16 cellular contexts compared by ENCODE assay signal in the genomic region with DNA sequence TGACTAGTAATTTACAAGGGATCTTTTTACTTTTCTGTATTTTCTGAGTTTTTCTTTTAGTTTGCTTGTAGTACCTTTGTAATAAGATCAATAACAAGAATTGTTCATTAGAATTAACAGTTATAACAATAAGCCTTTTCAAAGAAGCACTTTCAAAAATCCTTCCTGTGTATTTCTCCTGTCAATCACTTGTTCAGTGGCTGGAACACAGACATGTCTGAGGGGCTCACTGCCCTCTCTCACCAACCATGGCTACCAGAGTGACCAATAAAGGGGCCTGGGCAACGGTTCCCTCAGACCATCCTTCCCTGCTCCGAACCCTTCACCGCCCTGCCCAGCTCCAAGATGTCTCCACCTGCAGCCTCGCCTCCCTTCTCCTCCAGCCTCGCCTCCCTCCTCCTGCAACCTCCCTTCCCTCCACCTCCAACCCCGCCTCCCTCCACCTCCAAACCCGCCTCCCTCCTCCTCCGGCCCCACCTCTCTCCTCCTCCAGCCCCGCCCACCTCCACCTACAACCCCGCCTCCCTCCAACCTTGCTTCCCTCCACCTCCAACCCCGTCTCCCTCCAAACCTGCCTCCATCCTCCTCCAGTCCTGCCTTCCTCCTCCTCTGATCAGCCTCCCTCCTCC.
DNase-seq lines count a peak whose midpoint lies in the region; ATAC-seq and TF ChIP-seq lines count a peak whose summit lies in the region.
"Had no signal": no experiment of that assay in that cellular context is flagged by ENCODE, and none has a peak within 500 bp of the region (broad histone marks: within the 10 kb centered on the region; RNA-seq: fewer than 3 reads in every experiment).

No MANE protein-coding gene starts in this region.

- no peaks in the 10 kb centered on the region for H3K9me3 ChIP-seq in mesenchymal stem cell (ENCODE audit: control insufficient read depth, low read length)
- H3K9me3 ChIP-seq: upper lobe of right lung had no signal

- H3K14ac ChIP-seq in mesenchymal stem cell (ENCODE audit: low read length in 2 of 2) = peak overlapping the region in 1 of 2 experiments; percentile 87

- peak overlapping the region in 1 of 2 experiments; percentile 87 for H3K4ac ChIP-seq in mesenchymal stem cell (ENCODE audit: low read depth in 1 of 2, low read length in 2 of 2)

- no peak overlapping the region for H3K4me2 ChIP-seq in mesenchymal stem cell (ENCODE audit: low read length, poor library complexity, severe bottlenecking)

- peak overlapping the region; percentile 84 for H2BK15ac ChIP-seq in mesenchymal stem cell (ENCODE audit: low read depth, poor library complexity, severe bottlenecking)

- H2AFZ ChIP-seq in mesenchymal stem cell (ENCODE audit: low read depth, low read length) = no peak overlapping the region

- peaks cover 0 to 15% of the 10 kb centered on the region in 2 experiments for H3K27me3 ChIP-seq in mesenchymal stem cell (ENCODE audit: control insufficient read depth in 1 of 2, insufficient read depth in 1 of 2, low read length in 2 of 2)
- H3K27me3 ChIP-seq: upper lobe of right lung had no signal

- H3K18ac ChIP-seq in mesenchymal stem cell (ENCODE audit: low read depth in 1 of 2, low read length in 2 of 2) = peak overlapping the region; percentile 83 to 95

- peak overlapping the region; percentile 86 for H2BK120ac ChIP-seq in mesenchymal stem cell (ENCODE audit: low read depth, low read length)

- WGBS in mesenchymal stem cell = 94% methylated on average over 11 of the region's 11 CpGs

- DNase-seq in DMS 273 (lab: John Stamatoyannopoulos, UW; ENCODE audit: unreplicated experiment) = peak; percentile 32
- no peak for DNase-seq in DMS 273 treated with DMSO at 0.1 percent for 48 hours (lab: John Stamatoyannopoulos, UW)
- DNase-seq in HK-2 (ENCODE audit: unreplicated experiment) = peak; percentile 24
- DNase-seq in mesenchymal stem cell = no peak
- no peak for DNase-seq in nucleus accumbens (lab: John Stamatoyannopoulos, UW)
- no peak for DNase-seq in epidermal melanocyte (ENCODE audit: insufficient read length, low spot score)
- no peak for DNase-seq in middle frontal gyrus (ENCODE audit: extremely low spot score, low spot score)
- DNase-seq: activated CD8-positive, alpha-beta memory T cell treated with anti-CD3 and anti-CD28 coated beads, Interleukin-2, amount 50 U/mL, for 4 hours; activated naive CD4-positive, alpha-beta T cell treated with anti-CD3 and anti-CD28 coated beads, Interleukin-2, amount 50 U/mL, for 16 hours; effector CD4-positive, alpha-beta T cell; NCI-H2081 treated with DMSO at 0.1 percent for 48 hours; stimulated activated naive CD4-positive, alpha-beta T cell treated with Interleukin-2 at 50 U/mL for 16 hours; upper lobe of right lung had no signal

- H2BK5ac ChIP-seq in mesenchymal stem cell (ENCODE audit: low read depth, low read length, poor library complexity, severe bottlenecking) = no peak overlapping the region

- H3K36me3 ChIP-seq in mesenchymal stem cell (ENCODE audit: control insufficient read depth in 1 of 2, insufficient read depth in 2 of 2, low read depth in 1 of 2, low read length in 2 of 2) = no peaks in the 10 kb centered on the region
- H3K36me3 ChIP-seq: upper lobe of right lung had no signal

- no peak overlapping the region for H3K9ac ChIP-seq in mesenchymal stem cell (ENCODE audit: low read length)

- peak overlapping the region; percentile 77 for H4K8ac ChIP-seq in mesenchymal stem cell (ENCODE audit: low read length)

- H3K27ac ChIP-seq in mesenchymal stem cell (ENCODE audit: low read length, poor library complexity, severe bottlenecking) = no peak overlapping the region
- H3K27ac ChIP-seq: 22Rv1, HL-60, upper lobe of right lung had no signal

- peaks cover 22% of the 10 kb centered on the region for H3K4me1 ChIP-seq in mesenchymal stem cell (ENCODE audit: control insufficient read depth, insufficient read depth, low read depth, low read length)
- H3K4me1 ChIP-seq: upper lobe of right lung had no signal

- no peaks in the 10 kb centered on the region for H3K79me1 ChIP-seq in mesenchymal stem cell (replicated peaks; ENCODE audit: low read length, poor library complexity, severe bottlenecking)

- no peak overlapping the region for H3K23ac ChIP-seq in mesenchymal stem cell (ENCODE audit: low read length in 2 of 2)

- peak overlapping the region; percentile 16 for H2AK5ac ChIP-seq in mesenchymal stem cell (ENCODE audit: low read length, severe bottlenecking)

- H3K4me3 ChIP-seq in mesenchymal stem cell (ENCODE audit: insufficient read depth in 1 of 2, low read depth in 1 of 2, low read length in 2 of 2) = no peak overlapping the region
- H3K4me3 ChIP-seq: upper lobe of right lung had no signal

- H4K91ac ChIP-seq in mesenchymal stem cell (ENCODE audit: low read length) = peak overlapping the region; percentile 40

- peak; percentile 27; the same call in 2 of the 3 replicates for ATAC-seq in SK-N-SH treated with all-trans-retinoic acid at 6 μM for 48 hours

- H2BK12ac ChIP-seq in mesenchymal stem cell (ENCODE audit: low read length in 2 of 2) = peak overlapping the region; percentile 85 to 93

TF ChIP-seq in SK-N-SH treated with all-trans-retinoic acid at 6 μM for 48 hours, 23 proteins besides CTCF, POLR2A, EP300 and RAD21:
- TF ChIP-seq, protein P1, sequence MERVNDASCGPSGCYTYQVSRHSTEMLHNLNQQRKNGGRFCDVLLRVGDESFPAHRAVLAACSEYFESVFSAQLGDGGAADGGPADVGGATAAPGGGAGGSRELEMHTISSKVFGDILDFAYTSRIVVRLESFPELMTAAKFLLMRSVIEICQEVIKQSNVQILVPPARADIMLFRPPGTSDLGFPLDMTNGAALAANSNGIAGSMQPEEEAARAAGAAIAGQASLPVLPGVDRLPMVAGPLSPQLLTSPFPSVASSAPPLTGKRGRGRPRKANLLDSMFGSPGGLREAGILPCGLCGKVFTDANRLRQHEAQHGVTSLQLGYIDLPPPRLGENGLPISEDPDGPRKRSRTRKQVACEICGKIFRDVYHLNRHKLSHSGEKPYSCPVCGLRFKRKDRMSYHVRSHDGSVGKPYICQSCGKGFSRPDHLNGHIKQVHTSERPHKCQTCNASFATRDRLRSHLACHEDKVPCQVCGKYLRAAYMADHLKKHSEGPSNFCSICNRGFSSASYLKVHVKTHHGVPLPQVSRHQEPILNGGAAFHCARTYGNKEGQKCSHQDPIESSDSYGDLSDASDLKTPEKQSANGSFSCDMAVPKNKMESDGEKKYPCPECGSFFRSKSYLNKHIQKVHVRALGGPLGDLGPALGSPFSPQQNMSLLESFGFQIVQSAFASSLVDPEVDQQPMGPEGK (CRISPR knock-in tag; IDR thresholded peaks at IDR 0.05; ENCODE audit: borderline replicate concordance) = no peak
- TF ChIP-seq TCF4 (CRISPR knock-in tag; IDR thresholded peaks at IDR 0.05; ENCODE audit: borderline replicate concordance) = no peak

Comparison
In these comparisons a context has a peak if more than half of its experiments do, and no peak if none do; other contexts are left out.
1. DNase-seq: peak in DMS 273 (single experiment) and HK-2 (single experiment); none in DMS 273 treated with DMSO at 0.1 percent for 48 hours (single experiment), mesenchymal stem cell (single experiment), nucleus accumbens (0 of 56), epidermal melanocyte (single experiment) and middle frontal gyrus (single experiment).